Comparison of ENCODE assay signal across 32 cellular contexts in genomic region chr9:98846081-98846480, GRCh38. TPM values are rescaled to one million over a fixed set of nuclear protein-coding genes. Genes with fewer than 3 reads are reported as not detected.
DNase-seq lines count a peak whose midpoint lies in the region; ATAC-seq and TF ChIP-seq lines count a peak whose summit lies in the region.
"Had no signal": no experiment of that assay in that cellular context is flagged by ENCODE, and none has a peak within 500 bp of the region (broad histone marks: within the 10 kb centered on the region; RNA-seq: fewer than 3 reads in every experiment).

No MANE protein-coding gene starts in this region.

- H3K27me3 ChIP-seq in left ventricle myocardium inferior (ENCODE audit: low read depth): peaks cover 8% of the 10 kb centered on the region
- H3K27me3 ChIP-seq: BLaER1; BLaER1 treated with 17β-estradiol and CSF1 and Interleukin-3, amounts not matched to agents 10 nM and 100 nM had no signal

- H3K36me3 Mint-ChIP-seq in Calu3 (ENCODE audit: insufficient read depth, unreplicated experiment): peaks cover 12% of the 10 kb centered on the region
- H3K36me3 Mint-ChIP-seq: CD14-positive monocyte had no signal

- no peak for TF ChIP-seq CTCF in left ventricle myocardium inferior (IDR thresholded peaks at IDR 0.05; ENCODE audit: borderline replicate concordance)
- no peak for TF ChIP-seq CTCF in Calu3 (IDR thresholded peaks at IDR 0.05; ENCODE audit: unreplicated experiment)

- H3K36me3 ChIP-seq in left ventricle myocardium inferior: no peaks in the 10 kb centered on the region
- H3K36me3 ChIP-seq: BE2C had no signal

- H3K9me3 ChIP-seq in left ventricle myocardium inferior (replicated peaks): no peaks in the 10 kb centered on the region
- H3K9me3 ChIP-seq: A549; BE2C; BLaER1; BLaER1 treated with 17β-estradiol and CSF1 and Interleukin-3, amounts not matched to agents 10 nM and 100 nM; Caco-2 had no signal

- H3K4me1 Mint-ChIP-seq in Calu3 (ENCODE audit: low read depth, unreplicated experiment): peaks cover 10% of the 10 kb centered on the region
- H3K4me1 Mint-ChIP-seq: B cell had no signal

- H3K4me3 Mint-ChIP-seq in Calu3 (ENCODE audit: low read depth, unreplicated experiment): no peak overlapping the region
- H3K4me3 Mint-ChIP-seq: B cell; CD14-positive monocyte; CD4-positive, alpha-beta memory T cell; CD4-positive, alpha-beta T cell; CD4-positive, CD25-positive, alpha-beta regulatory T cell; CD8-positive, alpha-beta memory T cell; CD8-positive, alpha-beta T cell had no signal

- peak overlapping the region; percentile 58 for H3K27ac Mint-ChIP-seq in Calu3 (ENCODE audit: unreplicated experiment)
- H3K27ac Mint-ChIP-seq: B cell; CD14-positive monocyte; CD4-positive, alpha-beta T cell; CD4-positive, CD25-positive, alpha-beta regulatory T cell; CD8-positive, alpha-beta T cell had no signal

- no peaks in the 10 kb centered on the region for H3K27me3 Mint-ChIP-seq in Calu3 (ENCODE audit: unreplicated experiment)
- H3K27me3 Mint-ChIP-seq: B cell; CD4-positive, alpha-beta memory T cell; CD4-positive, alpha-beta T cell; CD4-positive, CD25-positive, alpha-beta regulatory T cell; CD8-positive, alpha-beta memory T cell had no signal

- H3K9me3 Mint-ChIP-seq in Calu3 (ENCODE audit: low read depth, unreplicated experiment): no peaks in the 10 kb centered on the region
- H3K9me3 Mint-ChIP-seq: CD14-positive monocyte; CD4-positive, alpha-beta memory T cell; CD4-positive, alpha-beta T cell; CD4-positive, CD25-positive, alpha-beta regulatory T cell; CD8-positive, alpha-beta memory T cell; CD8-positive, alpha-beta T cell had no signal

- H3K4me3 ChIP-seq in left ventricle myocardium inferior: no peak overlapping the region
- H3K4me3 ChIP-seq: A549; BLaER1; BLaER1 treated with 17β-estradiol and CSF1 and Interleukin-3, amounts not matched to agents 10 nM and 100 nM had no signal

- ATAC-seq in sciatic nerve: no peak
- ATAC-seq in HG03280 (IDR thresholded peaks at IDR 0.05; ENCODE audit: unreplicated experiment): no peak
- ATAC-seq: A549; CD8-positive, alpha-beta T cell had no signal

- H3K4me1 ChIP-seq in left ventricle myocardium inferior: peaks cover 7% of the 10 kb centered on the region
- H3K4me1 ChIP-seq: A549; BE2C; BLaER1; BLaER1 treated with 17β-estradiol and CSF1 and Interleukin-3, amounts not matched to agents 10 nM and 100 nM; Caco-2 had no signal

- no TSS peak for BruUV-seq in Calu3 (replicated peaks; lab: Mats Ljungman, UMichigan)

- H3K27ac ChIP-seq in left ventricle myocardium inferior (replicated peaks): no peak overlapping the region
- H3K27ac ChIP-seq: 22Rv1; A549; BLaER1; BLaER1 treated with 17β-estradiol and CSF1 and Interleukin-3, amounts not matched to agents 10 nM and 100 nM; C4-2B had no signal

- DNase-seq in cardiac septum (ENCODE audit: low spot score): peak; percentile 57
- no peak for DNase-seq in left ventricle myocardium inferior
- no peak for DNase-seq in Calu3
- DNase-seq in sciatic nerve (ENCODE audit: low spot score): peak; percentile 17
- DNase-seq in Ammon's horn (ENCODE audit: low spot score): no peak
- DNase-seq: 8988T; ACHN; AML-193; BE2C; C1 segment of cervical spinal cord; Caco-2; CD4-positive, alpha-beta memory T cell; CD4-positive, alpha-beta T cell; CD4-positive, CD25-positive, alpha-beta regulatory T cell; CD8-positive, alpha-beta memory T cell; CD8-positive, alpha-beta T cell; COR-L47; DMS 273 treated with DMSO at 0.1 percent for 48 hours; DMS153; DMS53; DMS79; DMS79 treated with DMSO at 0.1 percent for 48 hours; DND-41; EL had no signal

- CTCF ChIA-PET in Calu3 (lab: Charles Lee): no interaction called here

- intact Hi-C loops in cardiac septum (cut with DNase I): no loop called here
- intact Hi-C loops in left ventricle myocardium inferior (cut with micrococcal nuclease): no loop called here
- intact Hi-C loops in Calu3 (cut with micrococcal nuclease; ENCODE audit: unreplicated experiment): no loop called here
- intact Hi-C loops in sciatic nerve (cut with DNase I): no loop called here

RNA-seq across cellular contexts. Expression of gene GALNT12, which starts 38.6 kb away (rescaled TPM):
- 0.38 TPM for total RNA-seq in cardiac septum
- total RNA-seq in left ventricle myocardium inferior: 0.55 TPM
- 49.2 and 51.2 TPM in 2 replicates for total RNA-seq in Calu3 (2022)
- 10.7 TPM for total RNA-seq in sciatic nerve

RNA-seq across cellular contexts. Expression of gene ANKS6, which starts 49.7 kb away (rescaled TPM):
- total RNA-seq in cardiac septum (7.6 TPM), left ventricle myocardium inferior (4.8 TPM), Calu3 (2022) (31.5 and 32.2 TPM in 2 replicates), sciatic nerve (16.5 TPM)

Comparison
In these comparisons a context has a peak if more than half of its experiments do, and no peak if none do; other contexts are left out.
1. DNase-seq: peak in cardiac septum (single experiment) and sciatic nerve (single experiment); none in left ventricle myocardium inferior (single experiment), Calu3 (single experiment) and Ammon's horn (single experiment).